20 cellular contexts compared by ENCODE assay signal in genomic region chr2:134131681-134132486, GRCh38.
DNase-seq lines count a peak whose midpoint lies in the region; FAIRE-seq and TF ChIP-seq lines count a peak whose summit lies in the region.
"Had no signal": no experiment of that assay in that cellular context is flagged by ENCODE, and none has a peak within 500 bp of the region (broad histone marks: within the 10 kb centered on the region; RNA-seq: fewer than 3 reads in every experiment).

No MANE protein-coding gene starts in this region.

- H3K4me1 ChIP-seq in small intestine (ENCODE audit: control insufficient read depth in 2 of 2, insufficient read depth in 1 of 2, low read depth in 1 of 2, low read length in 1 of 2) = peaks cover 23 to 31% of the 10 kb centered on the region in 2 donors

- 88 to 89% (median 88%) methylated on average over 7 of the region's 7 CpGs for WGBS in small intestine, 3 donors

- H3K27ac ChIP-seq in epithelial cell of prostate = peak overlapping the region; percentile 47
- H3K27ac ChIP-seq in small intestine (ENCODE audit: low read depth in 1 of 2, low read length in 1 of 2) = peak overlapping the region; percentile 14 to 30

- POLR2A ChIA-PET in GM10248 (lab: Yijun Ruan, JAX) = no interaction called here

- no peak for TF ChIP-seq CTCF in GM10248 (IDR thresholded peaks at IDR 0.05; ENCODE audit: control extremely low read depth, extremely low read depth, low read depth, missing control alignments)

- H3K4me3 ChIP-seq in small intestine (ENCODE audit: low read depth in 1 of 2, low read length in 2 of 2) = no peak overlapping the region
- H3K4me3 ChIP-seq: ascending aorta had no signal

- no peaks in the 10 kb centered on the region for H3K27me3 ChIP-seq in small intestine (ENCODE audit: control insufficient read depth in 2 of 2, insufficient read depth in 2 of 2, low read length in 2 of 2)
- H3K27me3 ChIP-seq: ascending aorta had no signal

- no peaks in the 10 kb centered on the region for H3K9me3 ChIP-seq in small intestine (ENCODE audit: control insufficient read depth, low read depth)
- H3K9me3 ChIP-seq: ascending aorta had no signal

- DNase-seq in NCI-H1105 treated with DMSO at 0.1 percent for 48 hours (lab: John Stamatoyannopoulos, UW) (peak; percentile 30), NCI-H1105 (lab: John Stamatoyannopoulos, UW) (no peak), RPMI8226 (peak; percentile 66), epithelial cell of prostate (ENCODE audit: low read depth, low spot score) (peak; percentile 69), small intestine (no peak), hepatic stellate cell (ENCODE audit: low spot score) (no peak), GM10248 (ENCODE audit: extremely low spot score) (no peak), HUDEP-2 (lab: John Stamatoyannopoulos, UW; ENCODE audit: unreplicated experiment in 76 of 76) (no peak)
- DNase-seq: 8988T; activated CD4-positive, CD25-positive, alpha-beta regulatory T cell; activated CD8-positive, alpha-beta T cell treated with anti-CD3 and anti-CD28 coated beads for 36 hours; activated naive CD4-positive, alpha-beta T cell treated with anti-CD3 and anti-CD28 coated beads, Interleukin-2, amount 50 U/mL, for 16 hours; activated T-cell treated with anti-CD3 and anti-CD28 coated beads, Interleukin-2, amount 50 U/mL, for 4 hours; effector memory CD8-positive, alpha-beta T cell; natural killer cell; NCI-H1092; NCI-H82; stimulated activated CD4-positive, alpha-beta T cell treated with anti-CD3 and anti-CD28 coated beads, Interleukin-2, amount 100 ng/mL, for 24 hours; trophoblast cell had no signal

- CTCF ChIA-PET in GM10248 (lab: Yijun Ruan, JAX) = interaction anchor here (1.3 kb wide), 1 partner anchor 10 kb away, joined by 4 read pairs; no protein-coding TSS in a partner anchor

- no peaks in the 10 kb centered on the region for H3K36me3 ChIP-seq in small intestine (ENCODE audit: control insufficient read depth in 2 of 2, insufficient read depth in 2 of 2, low read length in 2 of 2)
- H3K36me3 ChIP-seq: ascending aorta had no signal

- FAIRE-seq in small intestine (lab: Jason Lieb, UNC) = no peak

Comparison
In these comparisons a context has a peak if more than half of its experiments do, and no peak if none do; other contexts are left out.
1. DNase-seq: peak in NCI-H1105 treated with DMSO at 0.1 percent for 48 hours (single experiment), RPMI8226 (single experiment) and epithelial cell of prostate (single experiment); none in NCI-H1105 (single experiment), small intestine (single experiment), hepatic stellate cell (single experiment), GM10248 (single experiment) and HUDEP-2 (0 of 76).